8 cellular contexts compared by ENCODE assay signal in the genomic region with DNA sequence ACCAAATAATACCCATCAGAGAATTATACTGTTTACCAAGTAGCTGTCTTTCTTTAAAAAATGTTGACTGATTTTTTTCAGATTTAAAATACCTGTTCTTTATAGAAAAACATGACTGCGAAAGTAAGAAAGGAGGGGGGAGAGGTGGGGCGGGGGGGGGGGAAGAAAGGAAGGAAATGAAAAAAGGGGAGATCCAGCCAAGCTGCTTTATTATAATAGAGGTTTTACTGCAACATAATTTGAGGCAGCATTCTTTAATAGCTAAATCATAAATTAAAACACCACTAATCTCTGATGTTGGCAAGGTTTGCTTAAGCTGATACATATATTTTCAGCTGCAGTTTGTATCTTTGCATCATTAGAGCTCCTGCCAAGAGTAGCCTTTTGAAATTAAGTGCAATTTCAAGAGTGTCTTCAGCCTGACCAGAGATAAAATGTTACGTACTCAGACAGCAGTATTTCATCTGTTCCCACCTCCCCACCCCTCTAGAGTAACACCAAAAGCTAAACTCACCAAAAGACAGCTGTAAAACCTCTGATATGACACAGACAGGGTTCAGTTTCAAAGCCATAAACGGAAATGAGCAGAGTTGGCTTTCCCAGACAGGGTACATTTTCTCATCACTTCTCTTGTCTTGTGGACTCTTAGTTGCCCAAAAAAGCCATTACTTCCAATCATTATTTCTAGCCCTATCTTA.
DNase-seq lines count a peak whose midpoint lies in the region; ATAC-seq, FAIRE-seq and TF ChIP-seq lines count a peak whose summit lies in the region.
"Not testable (repeated sequence)": the region's sequence is repeated elsewhere in the genome, so short reads cannot be mapped to it uniquely, and the experiment has no call there.

No MANE protein-coding gene starts in this region.

- CTCF ChIA-PET in K562 (lab: Yijun Ruan, JAX; ENCODE audit: low intra/inter-chr PET ratio) = not testable (repeated sequence)

- H3K9me3 Mint-ChIP-seq in natural killer cell = not testable (repeated sequence)

- not testable (repeated sequence) for H3K27me3 Mint-ChIP-seq in natural killer cell (ENCODE audit: low read depth in 2 of 2)

- not testable (repeated sequence) for H3K36me3 Mint-ChIP-seq in natural killer cell

- peaks cover 88% of the 10 kb centered on the region for H3K4me1 ChIP-seq in KMS-11 (ENCODE audit: low read depth, poor library complexity, severe bottlenecking)
- not testable (repeated sequence) for H3K4me1 ChIP-seq in K562 (replicated peaks in 1 of 2; ENCODE audit: control insufficient read depth in 2 of 2, insufficient read depth in 2 of 2, low read length in 2 of 2)

- not testable (repeated sequence) for TF ChIP-seq POLR2A in K562 (conservative IDR thresholded peaks at IDR 0.05)

- TF ChIP-seq EP300 in K562 (IDR thresholded peaks at IDR 0.05; ENCODE audit: low read length) = not testable (repeated sequence)

- not testable (repeated sequence) for H3K27ac Mint-ChIP-seq in natural killer cell

- peaks cover 10 to 22% of the 10 kb centered on the region in 2 donors for H3K4me1 Mint-ChIP-seq in natural killer cell

- POLR2A ChIA-PET in K562 (lab: Yijun Ruan, JAX) = not testable (repeated sequence)

- H3K36me3 ChIP-seq in KMS-11 (ENCODE audit: insufficient read depth); K562 (ENCODE audit: control insufficient read depth, insufficient read depth, low read length): not testable (repeated sequence)

- H2AFZ ChIP-seq in KMS-11 (ENCODE audit: low read depth); K562 (ENCODE audit: low read depth, low read length): not testable (repeated sequence)

- not testable (repeated sequence) for DNase-seq in K562 (ENCODE audit: extremely low read depth in 1 of 4, low spot score in 3 of 4); natural killer cell

- peak; percentile 96 for ATAC-seq in GM18498 (IDR thresholded peaks at IDR 0.05; ENCODE audit: unreplicated experiment)
- ATAC-seq in GM19043 (IDR thresholded peaks at IDR 0.05; ENCODE audit: low read depth, unreplicated experiment) = peak; percentile 55
- ATAC-seq in GM21447 (IDR thresholded peaks at IDR 0.05; ENCODE audit: unreplicated experiment) = peak; percentile 81
- ATAC-seq in HG02852 (IDR thresholded peaks at IDR 0.05; ENCODE audit: unreplicated experiment) = peak; percentile 91
- peak; percentile 71 for ATAC-seq in HG03139 (IDR thresholded peaks at IDR 0.05; ENCODE audit: unreplicated experiment)
- peak; percentile 85 for ATAC-seq in K562
- peak; percentile 46 to 73 (median 57) for ATAC-seq in natural killer cell

- not testable (repeated sequence) for H3K9me3 ChIP-seq in K562 (replicated peaks; ENCODE audit: control insufficient read depth, insufficient read depth, low read depth, low read length)

- peak overlapping the region; percentile 64 for H3K4me2 ChIP-seq in KMS-11
- H3K4me2 ChIP-seq in K562 (ENCODE audit: insufficient read depth, low read length) = not testable (repeated sequence)

- not testable (repeated sequence) for TF ChIP-seq RAD21 in K562 (CRISPR knock-in tag; conservative IDR thresholded peaks at IDR 0.05 in 1 of 2, IDR thresholded peaks at IDR 0.05 in 1 of 2)

- H3K4me3 Mint-ChIP-seq in natural killer cell = not testable (repeated sequence)

- in situ Hi-C loops in K562 (cut with MboI) = not testable (repeated sequence)

- peak overlapping the region; percentile 48; the same call in 1 of the 2 replicates for H3K9ac ChIP-seq in KMS-11
- not testable (repeated sequence) for H3K9ac ChIP-seq in K562 (ENCODE audit: insufficient read depth in 1 of 2, low read depth in 2 of 2, low read length in 2 of 2)

- intact Hi-C loops in K562 (cut with micrococcal nuclease); natural killer cell (cut with micrococcal nuclease): not testable (repeated sequence)

- not testable (repeated sequence) for H3K4me3 ChIP-seq in KMS-11 (IDR thresholded peaks at IDR 0.05; ENCODE audit: insufficient read depth, low read depth, low read length); K562

- H4K20me1 ChIP-seq in KMS-11 (ENCODE audit: insufficient read depth); K562 (replicated peaks; ENCODE audit: control insufficient read depth, insufficient read depth, low read length): not testable (repeated sequence)

- WGBS in K562 (ENCODE audit: insufficient coverage, low coverage, missing lambda C conversion rate) = 40% methylated on average over 2 of the region's 4 CpGs

- H3K27ac ChIP-seq in KMS-11 = peak overlapping the region; percentile 85
- H3K27ac ChIP-seq in K562 (ENCODE audit: extremely low read depth, low read depth, low read length) = not testable (repeated sequence)

- H3K27me3 ChIP-seq in KMS-11 (ENCODE audit: insufficient read depth, low read depth); K562 (ENCODE audit: control insufficient read depth in 2 of 2, insufficient read depth in 2 of 2, low read length in 2 of 2): not testable (repeated sequence)

- H3K9me1 ChIP-seq in K562 (ENCODE audit: control insufficient read depth, insufficient read depth, low read length) = not testable (repeated sequence)

- BruUV-seq in K562 (replicated peaks; lab: Mats Ljungman, UMichigan) = not testable (repeated sequence)

- TF ChIP-seq CTCF in KMS-11 (conservative IDR thresholded peaks at IDR 0.05; ENCODE audit: low read depth, low read length); K562 (IDR thresholded peaks at IDR 0.05 in 2 of 3, conservative IDR thresholded peaks at IDR 0.05 in 1 of 3; ENCODE audit: insufficient read depth in 2 of 3, low read depth in 1 of 3, low read length in 3 of 3); natural killer cell (IDR thresholded peaks at IDR 0.05): not testable (repeated sequence)

- peaks cover 27% of the 10 kb centered on the region; the same call in 1 of the 2 replicates for H3K79me2 ChIP-seq in KMS-11 (ENCODE audit: insufficient read depth, low read depth)
- not testable (repeated sequence) for H3K79me2 ChIP-seq in K562 (ENCODE audit: control insufficient read depth, insufficient read depth, low read length)

- FAIRE-seq in K562 (lab: Jason Lieb, UNC) = peak; percentile 74
